9 cellular contexts compared by ENCODE assay signal in the genomic region with DNA sequence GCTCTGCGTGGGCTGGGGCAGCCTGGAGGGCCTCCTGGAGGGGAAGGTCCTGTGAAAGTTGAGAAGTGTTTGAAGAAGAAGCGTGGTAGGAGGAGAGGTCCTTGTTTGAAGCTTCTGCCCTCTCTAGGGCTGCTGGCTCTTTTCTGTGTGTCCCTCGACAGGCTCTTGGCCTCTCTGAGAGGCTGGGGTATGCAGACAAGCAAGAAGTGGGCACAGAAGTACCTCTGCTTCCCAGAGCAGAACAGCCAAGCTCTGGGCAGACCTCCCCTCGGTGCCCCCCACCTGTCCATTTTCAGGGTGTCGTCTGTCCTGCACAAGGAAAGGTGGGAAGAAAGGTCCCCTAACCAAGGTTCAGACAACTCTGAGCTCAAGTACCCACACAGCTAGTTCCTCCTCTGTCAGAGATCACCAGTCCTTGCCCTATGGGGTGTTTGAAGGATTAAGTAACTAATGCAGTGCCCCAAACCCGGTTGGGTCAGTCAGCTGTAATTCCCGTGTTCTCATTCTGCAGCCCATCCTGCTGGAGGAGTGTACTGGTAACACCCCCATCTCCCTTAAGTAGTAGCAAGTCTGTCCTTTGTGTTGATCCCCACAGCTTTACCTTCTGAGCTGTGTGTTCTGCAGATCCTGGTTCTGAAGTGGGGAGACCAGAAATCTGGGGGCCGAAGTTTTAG. TPM values are rescaled to one million over a fixed set of nuclear protein-coding genes. Genes with fewer than 3 reads are reported as not detected.
DNase-seq lines count a peak whose midpoint lies in the region; ATAC-seq, FAIRE-seq and TF ChIP-seq lines count a peak whose summit lies in the region.
"Had no signal": no experiment of that assay in that cellular context is flagged by ENCODE, and none has a peak within 500 bp of the region (broad histone marks: within the 10 kb centered on the region; RNA-seq: fewer than 3 reads in every experiment).

No MANE protein-coding gene starts in this region.

- peak in 2 of 3 donors; percentile 0 for ATAC-seq in natural killer cell

- H3K27ac Mint-ChIP-seq in natural killer cell = peak overlapping the region; percentile 95 to 100

- intact Hi-C loops in ascending aorta (cut with DNase I) (no loop called here), natural killer cell (cut with micrococcal nuclease) (loop anchor here (2.0 to 10.0 kb wide), 5 partner anchors 54 to 667 kb away; a partner anchor contains a TSS)

- H3K27me3 ChIP-seq in HUES48 (ENCODE audit: control insufficient read depth, insufficient read depth, low read length) (no peaks in the 10 kb centered on the region), ascending aorta (no peaks in the 10 kb centered on the region), trophoblast cell (ENCODE audit: insufficient read depth, low read length) (no peaks in the 10 kb centered on the region)
- H3K27me3 ChIP-seq: ovary had no signal

- no peak overlapping the region for H3K23ac ChIP-seq in trophoblast cell (ENCODE audit: low read length)

- H3K27ac ChIP-seq in HUES48 (ENCODE audit: low read depth, low read length) = peak overlapping the region; percentile 56
- H3K27ac ChIP-seq in ascending aorta = peak overlapping the region; percentile 62 to 77
- H3K27ac ChIP-seq in trophoblast cell (ENCODE audit: low read depth, low read length) = no peak overlapping the region
- H3K27ac ChIP-seq: ovary had no signal

- H3K79me1 ChIP-seq in trophoblast cell (ENCODE audit: low read length) = no peaks in the 10 kb centered on the region

- no peak overlapping the region for H2AK5ac ChIP-seq in trophoblast cell (ENCODE audit: low read length)

- H2BK12ac ChIP-seq in trophoblast cell (ENCODE audit: low read length) = no peak overlapping the region

- H3K4me3 ChIP-seq in HUES48 (ENCODE audit: low read depth, low read length) (no peak overlapping the region), ascending aorta (no peak overlapping the region), trophoblast cell (ENCODE audit: low read depth, low read length) (no peak overlapping the region)
- H3K4me3 ChIP-seq: ovary had no signal

- no peak overlapping the region for H2BK120ac ChIP-seq in trophoblast cell (ENCODE audit: insufficient read depth, low read length, poor library complexity)

- peak overlapping the region; percentile 97 for H3K4me3 Mint-ChIP-seq in natural killer cell

- no peaks in the 10 kb centered on the region for H3K27me3 Mint-ChIP-seq in natural killer cell (ENCODE audit: low read depth in 2 of 2)

- WGBS in trophoblast cell (ENCODE audit: extremely low coverage, insufficient coverage, insufficient read length) = no CpG with 5 or more reads among the region's 8 CpGs

- H3K36me3 Mint-ChIP-seq in natural killer cell = no peaks in the 10 kb centered on the region

- H2BK5ac ChIP-seq in trophoblast cell (ENCODE audit: low read depth, low read length, poor library complexity) = no peak overlapping the region

- peaks cover 4% of the 10 kb centered on the region for H3K79me2 ChIP-seq in trophoblast cell (ENCODE audit: control insufficient read depth, insufficient read depth, low read length, poor library complexity)

- no peak overlapping the region for H4K12ac ChIP-seq in trophoblast cell (ENCODE audit: low read depth, low read length)

- DNase-seq in CD1c-positive myeloid dendritic cell (ENCODE audit: extremely low spot score) = peak; percentile 57
- DNase-seq in ascending aorta (ENCODE audit: low spot score in 2 of 2) = no peak
- no peak for DNase-seq in natural killer cell
- DNase-seq in trophoblast cell = no peak
- DNase-seq in frontal cortex (ENCODE audit: low spot score in 2 of 2) = no peak
- no peak for DNase-seq in medulla oblongata (ENCODE audit: extremely low spot score)
- no peak for DNase-seq in urothelium cell line (ENCODE audit: low spot score)
- DNase-seq: ovary had no signal

- no peaks in the 10 kb centered on the region for H3K9me3 Mint-ChIP-seq in natural killer cell

- no peak overlapping the region for H4K8ac ChIP-seq in trophoblast cell (ENCODE audit: low read depth, low read length)

- no peak for FAIRE-seq in frontal cortex (lab: Jason Lieb, UNC)
- FAIRE-seq in urothelium cell line (lab: Jason Lieb, UNC) = no peak

- no peaks in the 10 kb centered on the region for H3K9me3 ChIP-seq in HUES48 (ENCODE audit: control insufficient read depth, insufficient read depth, low read length)
- no peaks in the 10 kb centered on the region for H3K9me3 ChIP-seq in ascending aorta
- H3K9me3 ChIP-seq in trophoblast cell (ENCODE audit: insufficient read depth, low read depth, low read length) = peaks cover 1% of the 10 kb centered on the region
- H3K9me3 ChIP-seq: ovary had no signal

- no peak overlapping the region for H2AFZ ChIP-seq in trophoblast cell (ENCODE audit: insufficient read depth, low read length, poor library complexity)

- H3K9ac ChIP-seq in HUES48 (ENCODE audit: low read depth, low read length) (no peak overlapping the region), trophoblast cell (ENCODE audit: low read length) (no peak overlapping the region)

- H3K18ac ChIP-seq in trophoblast cell (ENCODE audit: low read length) = no peak overlapping the region

- peaks cover 93 to 99% of the 10 kb centered on the region in 2 donors for H3K4me1 Mint-ChIP-seq in natural killer cell

- no peak overlapping the region for H3K4me2 ChIP-seq in trophoblast cell (ENCODE audit: low read length)

- no peak overlapping the region for H3K4ac ChIP-seq in trophoblast cell (ENCODE audit: low read depth, low read length)

- no peaks in the 10 kb centered on the region for H3K36me3 ChIP-seq in HUES48 (ENCODE audit: control insufficient read depth, insufficient read depth, low read length)
- no peaks in the 10 kb centered on the region for H3K36me3 ChIP-seq in ascending aorta
- peaks cover 3 to 8% of the 10 kb centered on the region in 2 experiments for H3K36me3 ChIP-seq in trophoblast cell (ENCODE audit: control insufficient read depth in 1 of 2, insufficient read depth in 2 of 2, low read length in 2 of 2)
- H3K36me3 ChIP-seq: ovary had no signal

- TF ChIP-seq CTCF in ascending aorta (IDR thresholded peaks at IDR 0.05) (no peak), natural killer cell (IDR thresholded peaks at IDR 0.05) (no peak)

- no peak overlapping the region for H3K14ac ChIP-seq in trophoblast cell (ENCODE audit: low read length)

- no peak overlapping the region for H4K91ac ChIP-seq in trophoblast cell (ENCODE audit: low read depth, low read length)

- H3K4me1 ChIP-seq in HUES48 (ENCODE audit: control insufficient read depth, insufficient read depth, low read length) = peaks cover 26% of the 10 kb centered on the region
- H3K4me1 ChIP-seq in ascending aorta = peaks cover 29 to 64% of the 10 kb centered on the region in 2 donors
- H3K4me1 ChIP-seq in trophoblast cell (ENCODE audit: control insufficient read depth in 1 of 2, insufficient read depth in 2 of 2, low read length in 2 of 2) = peaks cover 9 to 11% of the 10 kb centered on the region in 2 experiments

RNA-seq across cellular contexts. Expression of a gene that starts 6.3 kb away (rescaled TPM):
- total RNA-seq in ascending aorta = 31.0 TPM
- total RNA-seq in natural killer cell = 100 to 1,000 TPM; 282 to 334 (median 287) TPM
- polyA plus RNA-seq in trophoblast cell (2013) = 25.3 and 25.5 TPM in 2 replicates
- total RNA-seq in frontal cortex = 26.5 TPM

RNA-seq across cellular contexts. Expression of a gene that starts 24.5 kb away (rescaled TPM):
- total RNA-seq in ascending aorta (not detected), natural killer cell (1 to 10 TPM in 1 of 3 donors, under 1 TPM in 2; 0.72 to 1.1 (median 0.94) TPM), frontal cortex (not detected)
- polyA plus RNA-seq in trophoblast cell (2013) = not detected in 2 replicates
- total RNA-seq: ovary had no signal
- polyA plus RNA-seq: ovary had no signal

RNA-seq across cellular contexts. Expression of a gene that starts 38.2 kb away (rescaled TPM):
- total RNA-seq in ascending aorta = not detected
- under 1 TPM in 2 of 3 donors, not detected in 1; 0.16 to 0.93 TPM for total RNA-seq in natural killer cell
- polyA plus RNA-seq in trophoblast cell (2013) = 0.03 TPM in 2 replicates
- 0.82 TPM for total RNA-seq in frontal cortex
- total RNA-seq: ovary had no signal
- polyA plus RNA-seq: ovary had no signal

RNA-seq across cellular contexts. Expression of a gene that starts 39.5 kb away (rescaled TPM):
- total RNA-seq in ascending aorta (not detected), natural killer cell (not detected), frontal cortex (not detected)
- polyA plus RNA-seq in trophoblast cell (2013) = not detected in 2 replicates
- polyA plus RNA-seq: ovary had no signal

RNA-seq across cellular contexts. Expression of a gene that starts 54.8 kb away (rescaled TPM):
- total RNA-seq in ascending aorta (54.0 TPM), natural killer cell (10 to 100 TPM; 54.8 to 75.1 (median 64.7) TPM), frontal cortex (30.6 TPM)
- polyA plus RNA-seq in trophoblast cell (2013) = 9.3 and 10.1 TPM in 2 replicates
